Comparison of ENCODE assay signal across 7 cellular contexts in genomic region chr7:30740417-30741181, GRCh38. TPM values are rescaled to one million over a fixed set of nuclear protein-coding genes. Genes with fewer than 3 reads are reported as not detected.
A peak's percentile ranks its signal among the peaks of the same experiment; 100 is the strongest.
DNase-seq lines count a peak whose midpoint lies in the region; ATAC-seq, FAIRE-seq and TF ChIP-seq lines count a peak whose summit lies in the region.

No MANE protein-coding gene starts in this region.

- no peak for TF ChIP-seq POLR2A in GM12891 (IDR thresholded peaks at IDR 0.05; ENCODE audit: low read depth, low read length)

- H3K9me3 ChIP-seq in effector memory CD4-positive, alpha-beta T cell (ENCODE audit: control insufficient read depth, low read length): no peaks in the 10 kb centered on the region

- peak; percentile 56 for ATAC-seq in HG03439 (IDR thresholded peaks at IDR 0.05; ENCODE audit: unreplicated experiment)

- DNase-seq in GM12891 (ENCODE audit: insufficient read length, low spot score) (peak; percentile 86), NCI-H774 (lab: John Stamatoyannopoulos, UW) (peak; percentile 45), midbrain (lab: John Stamatoyannopoulos, UW) (peak; percentile 76)
- peak; percentile 41 to 44 for DNase-seq in activated CD8-positive, alpha-beta memory T cell treated with anti-CD3 and anti-CD28 coated beads for 4 hours (ENCODE audit: low read depth in 2 of 2)
- DNase-seq in effector memory CD4-positive, alpha-beta T cell: peak; percentile 50 to 61 (median 50)
- DNase-seq in stimulated activated CD8-positive, alpha-beta memory T cell treated with anti-CD3 and anti-CD28 coated beads, Interleukin-4, amount 100 ng/mL, for 24 hours (ENCODE audit: low read depth): peak; percentile 60

- no peak overlapping the region for H3K27ac ChIP-seq in effector memory CD4-positive, alpha-beta T cell (ENCODE audit: insufficient read depth, low read length, poor library complexity, severe bottlenecking)

- peak; percentile 86 for FAIRE-seq in GM12891 (lab: Jason Lieb, UNC)

- no peaks in the 10 kb centered on the region for H3K27me3 ChIP-seq in effector memory CD4-positive, alpha-beta T cell (replicated peaks; ENCODE audit: control insufficient read depth, insufficient read depth, low read length, poor library complexity, severe bottlenecking)

- H3K4me1 ChIP-seq in effector memory CD4-positive, alpha-beta T cell (ENCODE audit: control insufficient read depth, insufficient read depth, low read length, poor library complexity, severe bottlenecking): peaks cover 23% of the 10 kb centered on the region

- no peak overlapping the region for H3K4me3 ChIP-seq in effector memory CD4-positive, alpha-beta T cell (ENCODE audit: insufficient read depth, low read depth, low read length, poor library complexity, severe bottlenecking)

- H3K36me3 ChIP-seq in effector memory CD4-positive, alpha-beta T cell (ENCODE audit: control insufficient read depth, insufficient read depth, low read length): no peaks in the 10 kb centered on the region

TF ChIP-seq in GM12891, 5 proteins besides CTCF, POLR2A, EP300 and RAD21:
- TF ChIP-seq TAF1 (IDR thresholded peaks at IDR 0.05; ENCODE audit: low read depth, low read length) (no peak), PAX5 (IDR thresholded peaks at IDR 0.05; ENCODE audit: insufficient read depth, low read length, severe bottlenecking) (no peak), POU2F2 (IDR thresholded peaks at IDR 0.05; ENCODE audit: low read depth, low read length) (no peak), SPI1 (IDR thresholded peaks at IDR 0.05; ENCODE audit: low read depth, low read length) (no peak), POLR2AphosphoS5 (IDR thresholded peaks at IDR 0.05; ENCODE audit: low read depth, low read length) (no peak)

RNA-seq across cellular contexts. Expression of gene INMT, which starts 11.3 kb away (rescaled TPM):
- polyA plus RNA-seq in GM12891 (2012; ENCODE audit: low read depth, missing spikeins): 0.10 TPM

RNA-seq across cellular contexts. Expression of gene MINDY4, which starts 30.6 kb away (rescaled TPM):
- 0.89 TPM for polyA plus RNA-seq in GM12891 (2012; ENCODE audit: low read depth, missing spikeins)

RNA-seq across cellular contexts. Expression of gene CRHR2, which starts 58.3 kb away (rescaled TPM):
- 0.04 TPM for polyA plus RNA-seq in GM12891 (2012; ENCODE audit: low read depth, missing spikeins)
